20 cellular contexts compared by ENCODE assay signal in genomic region chr13:72634859-72635258, GRCh38.
DNase-seq lines count a peak whose midpoint lies in the region; ATAC-seq, FAIRE-seq and TF ChIP-seq lines count a peak whose summit lies in the region.
"Had no signal": no experiment of that assay in that cellular context is flagged by ENCODE, and none has a peak within 500 bp of the region (broad histone marks: within the 10 kb centered on the region; RNA-seq: fewer than 3 reads in every experiment).

No MANE protein-coding gene starts in this region.

- H4K5ac ChIP-seq in IMR-90 (ENCODE audit: low read depth, low read length), result no peak overlapping the region
- no peak overlapping the region for H4K5ac ChIP-seq in H1 (ENCODE audit: insufficient read length, low read depth, low read length)

- H3K36me3 ChIP-seq in IMR-90 (ENCODE audit: control insufficient read depth, insufficient read depth, low read length), result no peaks in the 10 kb centered on the region
- H3K36me3 ChIP-seq in H1 (ENCODE audit: control insufficient read depth in 2 of 4, insufficient read depth in 4 of 4, low read length in 3 of 4), result no peaks in the 10 kb centered on the region
- H3K36me3 ChIP-seq in MG63, result no peaks in the 10 kb centered on the region
- H3K36me3 ChIP-seq: BLaER1 treated with 17β-estradiol and CSF1 and Interleukin-3, amounts not matched to agents 10 nM and 100 nM had no signal

- no peak overlapping the region for H2BK5ac ChIP-seq in IMR-90 (ENCODE audit: low read depth, low read length, poor library complexity, severe bottlenecking)
- no peak overlapping the region for H2BK5ac ChIP-seq in H1 (ENCODE audit: low read depth, low read length)

- H2AFZ ChIP-seq in IMR-90 (replicated peaks; ENCODE audit: low read length, poor library complexity), result no peak overlapping the region
- 0 out of 2 replicates have a peak overlapping the region, but pooled peaks have one; percentile 43 for H2AFZ ChIP-seq in H1 (ENCODE audit: low read length)

- no peaks in the 10 kb centered on the region for H3K9me1 ChIP-seq in IMR-90 (ENCODE audit: insufficient read depth, low read length)

- H3K14ac ChIP-seq in IMR-90 (replicated peaks; ENCODE audit: low read depth, low read length) (no peak overlapping the region), H1 (ENCODE audit: insufficient read length) (no peak overlapping the region)

- H4K8ac ChIP-seq in IMR-90 (ENCODE audit: low read depth in 2 of 2, low read length in 2 of 2) (no peak overlapping the region), H1 (ENCODE audit: extremely low read depth, insufficient read depth, low read length) (no peak overlapping the region)

- BruUV-seq in IMR-90 (replicated peaks; lab: Mats Ljungman, UMichigan), result no TSS peak

- intact Hi-C loops in IMR-90 (cut with micrococcal nuclease), result no loop called here
- intact Hi-C loops in left ventricle myocardium superior (cut with micrococcal nuclease), result no loop called here

- H2AK5ac ChIP-seq in IMR-90 (ENCODE audit: low read depth, low read length) (no peak overlapping the region), H1 (ENCODE audit: low read depth, low read length) (no peak overlapping the region)

- TF ChIP-seq POLR2A in A549 (IDR thresholded peaks at IDR 0.05; ENCODE audit: low read length) (no peak), IMR-90 (IDR thresholded peaks at IDR 0.05; ENCODE audit: low read depth, low read length) (no peak), H1 (IDR thresholded peaks at IDR 0.05; ENCODE audit: control extremely low read depth in 1 of 2, low read depth in 2 of 2, low read length in 2 of 2) (no peak)

- H2BK15ac ChIP-seq in IMR-90 (ENCODE audit: low read depth, low read length) (no peak overlapping the region), H1 (ENCODE audit: low read length) (no peak overlapping the region)

- 0% methylated on average over 1 of the region's 1 CpG for WGBS in A549 (ENCODE audit: missing lambda C conversion rate)
- no CpG with 5 or more reads among the region's 1 CpG for WGBS in IMR-90 (ENCODE audit: extremely low coverage in 2 of 2, insufficient read length in 1 of 2), 2 experiments
- WGBS in H1 (ENCODE audit: extremely low coverage in 1 of 2, insufficient coverage in 1 of 2, insufficient read length in 1 of 2, insufficient replicate concordance in 2 of 2, low coverage in 1 of 2, low lambda C conversion rate in 2 of 2, missing lambda C conversion rate in 1 of 2), 2 experiments, result 93% methylated on average over 1 of the region's 1 CpG; no CpG with 5 or more reads in 1 of the 2 experiments

- no peak overlapping the region for H3K4ac ChIP-seq in IMR-90 (ENCODE audit: low read depth, low read length)
- no peak overlapping the region for H3K4ac ChIP-seq in H1 (replicated peaks; ENCODE audit: insufficient read length, low read depth, low read length)

- dilution Hi-C loops in IMR-90 (cut with HindIII; ENCODE audit: low sequenced_read_pairs, unreplicated experiment), result no loop called here

- H2BK20ac ChIP-seq in IMR-90 (ENCODE audit: low read depth, low read length) (no peak overlapping the region), H1 (ENCODE audit: low read length) (no peak overlapping the region)

- no peak overlapping the region for H3K9ac ChIP-seq in IMR-90 (ENCODE audit: low read depth, low read length)
- no peak overlapping the region for H3K9ac ChIP-seq in H1 (replicated peaks in 1 of 4; ENCODE audit: extremely low read depth in 1 of 4, low read depth in 3 of 4, low read length in 3 of 4)
- H3K9ac ChIP-seq: BLaER1 treated with 17β-estradiol and CSF1 and Interleukin-3, amounts not matched to agents 10 nM and 100 nM had no signal

- in situ Hi-C loops in IMR-90 (cut with MboI; ENCODE audit: low sequenced_read_pairs), result no loop called here

- H3K56ac ChIP-seq in IMR-90 (ENCODE audit: extremely low read depth, insufficient read depth, low read length) (no peak overlapping the region), H1 (replicated peaks; ENCODE audit: insufficient read length, low read depth, low read length) (no peak overlapping the region)

- FAIRE-seq in A549 (lab: Jason Lieb, UNC) (no peak), H1 (lab: Jason Lieb, UNC) (no peak)
- FAIRE-seq: A204.1, D721Med, G401.6, GM12891, GM19239 had no signal

- no peak overlapping the region for H3K23ac ChIP-seq in IMR-90 (ENCODE audit: low read depth, low read length)
- no peak overlapping the region for H3K23ac ChIP-seq in H1 (ENCODE audit: insufficient read length)

- TF ChIP-seq CTCF in A549 (IDR thresholded peaks at IDR 0.05), result no peak
- no peak for TF ChIP-seq CTCF in IMR-90 (conservative IDR thresholded peaks at IDR 0.05; ENCODE audit: low read depth, low read length)
- no peak for TF ChIP-seq CTCF in H1 (IDR thresholded peaks at IDR 0.05; ENCODE audit: control extremely low read depth in 1 of 3, insufficient read depth in 1 of 3, low read depth in 1 of 3, low read length in 3 of 3)

- DNase-seq in A549 (ENCODE audit: low read depth in 1 of 2, low spot score in 1 of 2), result no peak
- no peak for DNase-seq in IMR-90
- DNase-seq in H1 (ENCODE audit: low read depth in 1 of 2, low spot score in 2 of 2), result no peak
- DNase-seq in MG63, result no peak
- DNase-seq in left ventricle myocardium superior, result no peak
- DNase-seq: 8988T; AML-193; Caco-2; Calu3; CD4-positive, alpha-beta T cell; CD8-positive, alpha-beta T cell; DMS79 treated with DMSO at 0.1 percent for 48 hours; GF-D8 had no signal

- no peaks in the 10 kb centered on the region for H3K9me3 ChIP-seq in A549
- no peaks in the 10 kb centered on the region for H3K9me3 ChIP-seq in IMR-90 (ENCODE audit: control insufficient read depth, insufficient read depth, low read length)
- H3K9me3 ChIP-seq in H1 (ENCODE audit: insufficient read depth in 2 of 2, low read depth in 1 of 2, low read length in 1 of 2), result no peaks in the 10 kb centered on the region
- no peaks in the 10 kb centered on the region for H3K9me3 ChIP-seq in MG63
- H3K9me3 ChIP-seq: BLaER1 treated with 17β-estradiol and CSF1 and Interleukin-3, amounts not matched to agents 10 nM and 100 nM; Caco-2 had no signal

- H3K27me3 ChIP-seq in IMR-90 (ENCODE audit: control insufficient read depth, insufficient read depth, low read length) (no peaks in the 10 kb centered on the region), H1 (replicated peaks in 1 of 4; ENCODE audit: control insufficient read depth in 3 of 4, extremely low read depth in 1 of 4, insufficient read depth in 3 of 4, low read length in 3 of 4) (no peaks in the 10 kb centered on the region), MG63 (no peaks in the 10 kb centered on the region)
- H3K27me3 ChIP-seq: BLaER1 treated with 17β-estradiol and CSF1 and Interleukin-3, amounts not matched to agents 10 nM and 100 nM had no signal

- no peak overlapping the region for H3K27ac ChIP-seq in A549
- H3K27ac ChIP-seq in IMR-90 (ENCODE audit: insufficient read depth, low read length), result no peak overlapping the region
- no peak overlapping the region for H3K27ac ChIP-seq in H1 (ENCODE audit: low read depth, low read length)
- H3K27ac ChIP-seq: BLaER1 treated with 17β-estradiol and CSF1 and Interleukin-3, amounts not matched to agents 10 nM and 100 nM; C4-2B had no signal

- TF ChIP-seq EP300 in A549 (IDR thresholded peaks at IDR 0.05) (no peak), H1 (IDR thresholded peaks at IDR 0.05; ENCODE audit: borderline replicate concordance in 1 of 2, low read depth in 2 of 2, low read length in 2 of 2) (no peak)

- H3K4me3 ChIP-seq in A549 (no peak overlapping the region), IMR-90 (ENCODE audit: insufficient read depth, low read depth, low read length) (no peak overlapping the region), H1 (ENCODE audit: extremely low read depth in 1 of 4, insufficient read depth in 2 of 4, low read depth in 3 of 4, low read length in 4 of 4) (no peak overlapping the region), MG63 (no peak overlapping the region)
- H3K4me3 ChIP-seq: BLaER1 treated with 17β-estradiol and CSF1 and Interleukin-3, amounts not matched to agents 10 nM and 100 nM had no signal

- H3K4me1 ChIP-seq in A549 (no peaks in the 10 kb centered on the region), IMR-90 (ENCODE audit: control insufficient read depth, insufficient read depth, low read length) (no peaks in the 10 kb centered on the region), H1 (replicated peaks in 1 of 4; ENCODE audit: control insufficient read depth in 3 of 4, insufficient read depth in 4 of 4, low read length in 3 of 4) (peaks cover 1 to 10% (median 5%) of the 10 kb centered on the region in 4 experiments; a peak in 4 of 7 replicates)
- H3K4me1 ChIP-seq: BLaER1 treated with 17β-estradiol and CSF1 and Interleukin-3, amounts not matched to agents 10 nM and 100 nM; Caco-2 had no signal

- H3K4me2 ChIP-seq in A549, result no peak overlapping the region
- no peak overlapping the region for H3K4me2 ChIP-seq in IMR-90 (ENCODE audit: low read depth, low read length)
- H3K4me2 ChIP-seq in H1 (ENCODE audit: insufficient read depth in 1 of 2, low read depth in 2 of 2, low read length in 2 of 2), result no peak overlapping the region
- H3K4me2 ChIP-seq: BLaER1 treated with 17β-estradiol and CSF1 and Interleukin-3, amounts not matched to agents 10 nM and 100 nM had no signal

- CTCF ChIA-PET in A549 (lab: Yijun Ruan, JAX), result interaction anchor here (1.2 kb wide), 1 partner anchor 10 kb away, joined by 4 read pairs; no protein-coding TSS in a partner anchor
- CTCF ChIA-PET in IMR-90 (lab: Yijun Ruan, JAX), result interaction anchor here (0.6 kb wide), 1 partner anchor 16 kb away, joined by 3 read pairs; no protein-coding TSS in a partner anchor
- CTCF ChIA-PET in H1 (lab: Charles Lee; ENCODE audit: partially characterized antibody), result interaction anchor here (0.5 to 2.2 kb wide), 6 partner anchors 9 to 1557 kb away, joined by 3 to 10 read pairs (median 5); no protein-coding TSS in a partner anchor

- H4K91ac ChIP-seq in IMR-90 (ENCODE audit: insufficient read depth, low read depth, low read length) (no peak overlapping the region), H1 (replicated peaks; ENCODE audit: insufficient read length, low read length) (no peak overlapping the region)

- no peaks in the 10 kb centered on the region for H3K79me2 ChIP-seq in H1 (ENCODE audit: control insufficient read depth in 1 of 2, insufficient read depth in 2 of 2, low read length in 2 of 2)

- no peak overlapping the region for H2AK9ac ChIP-seq in IMR-90 (replicated peaks; ENCODE audit: low read depth, low read length, poor library complexity)

- POLR2A ChIA-PET in A549 (lab: Yijun Ruan, JAX) (no interaction called here), IMR-90 (lab: Charles Lee; ENCODE audit: unreplicated experiment) (no interaction called here), H1 (lab: Charles Lee; ENCODE audit: partially characterized antibody) (interaction anchor here (0.7 kb wide), 1 partner anchor 104 kb away, joined by 4 read pairs; no protein-coding TSS in a partner anchor)

- no peaks in the 10 kb centered on the region for H4K20me1 ChIP-seq in IMR-90 (ENCODE audit: insufficient read depth, low read length)
- no peaks in the 10 kb centered on the region for H4K20me1 ChIP-seq in H1 (replicated peaks in 1 of 2; ENCODE audit: control insufficient read depth in 1 of 2, insufficient read depth in 2 of 2, low read length in 2 of 2)
- H4K20me1 ChIP-seq: BLaER1 treated with 17β-estradiol and CSF1 and Interleukin-3, amounts not matched to agents 10 nM and 100 nM had no signal

- ATAC-seq in A549, result no peak
- ATAC-seq in IMR-90 (ENCODE audit: low read depth), result no peak
- ATAC-seq in left ventricle myocardium superior, result no peak
- ATAC-seq: CD8-positive, alpha-beta T cell had no signal

- H2BK120ac ChIP-seq in IMR-90 (ENCODE audit: low read depth, low read length), result no peak overlapping the region
- no peak overlapping the region for H2BK120ac ChIP-seq in H1 (replicated peaks; ENCODE audit: low read depth, low read length)

- no peaks in the 10 kb centered on the region for H3K79me1 ChIP-seq in IMR-90 (ENCODE audit: low read depth in 1 of 2, low read length in 2 of 2)
- H3K79me1 ChIP-seq in H1 (ENCODE audit: low read depth, low read length), result no peaks in the 10 kb centered on the region

- H2BK12ac ChIP-seq in H1 (ENCODE audit: low read depth, low read length), result no peak overlapping the region

- H3K18ac ChIP-seq in IMR-90 (ENCODE audit: low read depth, low read length), result no peak overlapping the region
- H3K18ac ChIP-seq in H1 (ENCODE audit: extremely low read depth, low read length), result no peak overlapping the region

- no peaks in the 10 kb centered on the region for H3K23me2 ChIP-seq in H1 (ENCODE audit: low read depth, low read length)

- no peak for TF ChIP-seq RAD21 in A549 (conservative IDR thresholded peaks at IDR 0.05 in 1 of 2, IDR thresholded peaks at IDR 0.05 in 1 of 2)
- no peak for TF ChIP-seq RAD21 in IMR-90 (IDR thresholded peaks at IDR 0.05; ENCODE audit: low read length)
- no peak for TF ChIP-seq RAD21 in H1 (IDR thresholded peaks at IDR 0.05 in 1 of 2, conservative IDR thresholded peaks at IDR 0.05 in 1 of 2; ENCODE audit: low read depth in 2 of 2, low read length in 2 of 2)

Comparison
In these comparisons a context has a peak if more than half of its experiments do, and no peak if none do; other contexts are left out.
1. Of the 18 proteins assayed by ChIP-seq in both H1 and A549: peak only in H1: none; only in A549: MAFK; in both: none; in neither: 17.